In genomic region chr14:103233328-103233727, GRCh38 we compare ENCODE assay signal across 16 cellular contexts.
DNase-seq lines count a peak whose midpoint lies in the region; ATAC-seq, FAIRE-seq and TF ChIP-seq lines count a peak whose summit lies in the region.
"Had no signal": no experiment of that assay in that cellular context is flagged by ENCODE, and none has a peak within 500 bp of the region (broad histone marks: within the 10 kb centered on the region; RNA-seq: fewer than 3 reads in every experiment).

No MANE protein-coding gene starts in this region.

- peaks cover 16% of the 10 kb centered on the region for H3K4me1 Mint-ChIP-seq in neural progenitor cell
- H3K4me1 Mint-ChIP-seq in MCF 10A (ENCODE audit: insufficient read depth, unreplicated experiment), result peaks cover 12% of the 10 kb centered on the region
- H3K4me1 Mint-ChIP-seq: B cell had no signal

- no peaks in the 10 kb centered on the region for H4K20me1 ChIP-seq in PC-9 (ENCODE audit: insufficient read depth)
- no peaks in the 10 kb centered on the region for H4K20me1 ChIP-seq in neural progenitor cell (ENCODE audit: low read depth)

- H3K36me3 Mint-ChIP-seq in neural progenitor cell (no peaks in the 10 kb centered on the region), MCF 10A (ENCODE audit: insufficient read depth, unreplicated experiment) (no peaks in the 10 kb centered on the region)

- H3K9ac ChIP-seq in neural progenitor cell, result no peak overlapping the region

- intact Hi-C loops in PC-9 (cut with micrococcal nuclease; ENCODE audit: unreplicated experiment), result no loop called here
- intact Hi-C loops in lower lobe of right lung (cut with DNase I), result no loop called here
- intact Hi-C loops in MCF 10A (cut with micrococcal nuclease), result no loop called here

- H3K36me3 ChIP-seq in PC-9 (ENCODE audit: low read depth), result no peaks in the 10 kb centered on the region
- no peaks in the 10 kb centered on the region for H3K36me3 ChIP-seq in bronchial epithelial cell (ENCODE audit: control insufficient read depth, insufficient read depth, low read length)
- H3K36me3 ChIP-seq in neural progenitor cell, result no peaks in the 10 kb centered on the region
- H3K36me3 ChIP-seq in lower lobe of right lung, result no peaks in the 10 kb centered on the region

- H3K9me3 Mint-ChIP-seq in neural progenitor cell, result peaks cover 8% of the 10 kb centered on the region
- H3K9me3 Mint-ChIP-seq in MCF 10A (ENCODE audit: unreplicated experiment), result peaks cover 3% of the 10 kb centered on the region

- H3K27me3 Mint-ChIP-seq in neural progenitor cell (ENCODE audit: insufficient read depth, low read depth), result peaks cover 13% of the 10 kb centered on the region
- H3K27me3 Mint-ChIP-seq in MCF 10A (ENCODE audit: insufficient read depth, unreplicated experiment), result no peaks in the 10 kb centered on the region

- no peak for TF ChIP-seq RAD21 in A549 (conservative IDR thresholded peaks at IDR 0.05 in 1 of 2, IDR thresholded peaks at IDR 0.05 in 1 of 2)

- no TSS peak for BruUV-seq in PC-9 (replicated peaks; lab: Mats Ljungman, UMichigan)
- BruUV-seq in MCF 10A (replicated peaks; lab: Mats Ljungman, UMichigan), result no TSS peak

- H3K27ac Mint-ChIP-seq in neural progenitor cell, result peak overlapping the region; percentile 57
- no peak overlapping the region for H3K27ac Mint-ChIP-seq in MCF 10A (ENCODE audit: low read depth, unreplicated experiment)
- H3K27ac Mint-ChIP-seq: B cell; CD4-positive, alpha-beta T cell; H9 had no signal

- H3K27ac ChIP-seq in A549, result peak overlapping the region; percentile 78 to 87; a peak in 5 of 6 replicates
- no peak overlapping the region for H3K27ac ChIP-seq in PC-9
- no peak overlapping the region for H3K27ac ChIP-seq in neural progenitor cell
- no peak overlapping the region for H3K27ac ChIP-seq in lower lobe of right lung
- H3K27ac ChIP-seq: C4-2B had no signal

- WGBS in A549 (ENCODE audit: missing lambda C conversion rate), result 94% methylated on average over 3 of the region's 3 CpGs

- H3K4me3 ChIP-seq in A549 (no peak overlapping the region), PC-9 (no peak overlapping the region), bronchial epithelial cell (ENCODE audit: low read depth, low read length) (no peak overlapping the region), neural progenitor cell (no peak overlapping the region), lower lobe of right lung (no peak overlapping the region)

- POLR2A ChIA-PET in A549 (lab: Yijun Ruan, JAX) (no interaction called here), PC-9 (lab: Charles Lee; ENCODE audit: unreplicated experiment) (interaction anchor here (0.6 kb wide), 2 partner anchors 24 to 25 kb away, joined by 4 to 7 read pairs; no protein-coding TSS in a partner anchor), MCF 10A (lab: Yijun Ruan, JAX) (interaction anchor here (0.6 kb wide), 2 partner anchors 166 to 314 kb away, joined by 3 read pairs; no protein-coding TSS in a partner anchor)

- H3K27me3 ChIP-seq in PC-9 (ENCODE audit: insufficient read depth, low read depth), result no peaks in the 10 kb centered on the region
- peaks cover 1% of the 10 kb centered on the region for H3K27me3 ChIP-seq in bronchial epithelial cell (ENCODE audit: control insufficient read depth, insufficient read depth, low read length)
- no peaks in the 10 kb centered on the region for H3K27me3 ChIP-seq in neural progenitor cell
- H3K27me3 ChIP-seq in lower lobe of right lung (ENCODE audit: low read depth), result no peaks in the 10 kb centered on the region

- TF ChIP-seq EP300 in A549 (IDR thresholded peaks at IDR 0.05), result no peak

- TF ChIP-seq CTCF in A549 (IDR thresholded peaks at IDR 0.05) (no peak), PC-9 (conservative IDR thresholded peaks at IDR 0.05) (no peak), bronchial epithelial cell (IDR thresholded peaks at IDR 0.05; ENCODE audit: insufficient read depth, low read length, severe bottlenecking) (no peak), neural progenitor cell (IDR thresholded peaks at IDR 0.05) (no peak), lower lobe of right lung (IDR thresholded peaks at IDR 0.05) (no peak), MCF 10A (IDR thresholded peaks at IDR 0.05; ENCODE audit: unreplicated experiment) (no peak)

- H3K9me3 ChIP-seq in A549 (no peaks in the 10 kb centered on the region), PC-9 (ENCODE audit: insufficient read depth, low read depth) (peaks cover 9% of the 10 kb centered on the region), neural progenitor cell (ENCODE audit: low read depth) (peaks cover 3% of the 10 kb centered on the region), lower lobe of right lung (peaks cover 3% of the 10 kb centered on the region)

- no peak overlapping the region for H2AFZ ChIP-seq in PC-9
- no peak overlapping the region for H2AFZ ChIP-seq in neural progenitor cell (replicated peaks)

- H3K4me2 ChIP-seq in A549 (peak overlapping the region; percentile 71), PC-9 (0 out of 2 replicates have a peak overlapping the region, but pooled peaks have one; percentile 37), neural progenitor cell (no peak overlapping the region)

- FAIRE-seq in A549 (lab: Jason Lieb, UNC) (no peak), bronchial epithelial cell (lab: Jason Lieb, UNC) (peak; percentile 43)
- FAIRE-seq: GM12892 had no signal

- no peak for TF ChIP-seq POLR2A in A549 (IDR thresholded peaks at IDR 0.05; ENCODE audit: low read length)

- H3K4me3 Mint-ChIP-seq in neural progenitor cell, result no peak overlapping the region
- H3K4me3 Mint-ChIP-seq in MCF 10A (ENCODE audit: unreplicated experiment), result no peak overlapping the region
- H3K4me3 Mint-ChIP-seq: B cell; CD4-positive, alpha-beta T cell; H9 had no signal

- CTCF ChIA-PET in A549 (lab: Yijun Ruan, JAX), result interaction anchor here (1.2 to 2.2 kb wide), 3 partner anchors 14 to 128 kb away, joined by 3 to 6 read pairs (median 3); no protein-coding TSS in a partner anchor
- CTCF ChIA-PET in PC-9 (lab: Charles Lee), result interaction anchor here (0.8 kb wide), 1 partner anchor 129 kb away, joined by 3 read pairs; no protein-coding TSS in a partner anchor
- CTCF ChIA-PET in MCF 10A (lab: Yijun Ruan, JAX), result no interaction called here

- ATAC-seq in A549, result peak in 1 of 2 experiments; percentile 12; a peak in 1 of 6 replicates
- ATAC-seq in HG03108 (IDR thresholded peaks at IDR 0.05; ENCODE audit: unreplicated experiment), result no peak
- ATAC-seq in lower lobe of right lung, result no peak

- H3K4me1 ChIP-seq in A549 (peaks cover 22% of the 10 kb centered on the region), PC-9 (replicated peaks; ENCODE audit: insufficient read depth) (peaks cover 20% of the 10 kb centered on the region), neural progenitor cell (peaks cover 11% of the 10 kb centered on the region), lower lobe of right lung (peaks cover 9% of the 10 kb centered on the region)

- no peaks in the 10 kb centered on the region for H3K79me2 ChIP-seq in PC-9 (ENCODE audit: low read depth)
- H3K79me2 ChIP-seq in neural progenitor cell (ENCODE audit: low read depth), result no peaks in the 10 kb centered on the region

- no peak for DNase-seq in A549 (ENCODE audit: low read depth in 1 of 2, low spot score in 1 of 2)
- DNase-seq in PC-9, result no peak
- DNase-seq in bronchial epithelial cell (ENCODE audit: low read depth), result no peak
- no peak for DNase-seq in neural progenitor cell (ENCODE audit: low spot score)
- DNase-seq in lower lobe of right lung, result no peak
- DNase-seq in MCF 10A (ENCODE audit: unreplicated experiment), result no peak
- DNase-seq in NCI-H2227 treated with DMSO at 0.1 percent for 48 hours (lab: John Stamatoyannopoulos, UW), result no peak
- DNase-seq: CD4-positive, alpha-beta T cell; DMS153; GDM1; GOT3; H9 had no signal

- H3F3A ChIP-seq in PC-9 (ENCODE audit: insufficient read depth, low read depth), result peaks cover 14% of the 10 kb centered on the region; the same call in 1 of the 2 replicates
- no peaks in the 10 kb centered on the region for H3F3A ChIP-seq in neural progenitor cell (ENCODE audit: low read depth)

- H3K9me2 ChIP-seq in PC-9 (ENCODE audit: insufficient read depth), result no peaks in the 10 kb centered on the region

TF ChIP-seq in A549, 52 proteins besides CTCF, POLR2A, EP300 and RAD21:
- TF ChIP-seq ZFP36 (IDR thresholded peaks at IDR 0.05; ENCODE audit: borderline replicate concordance, partially characterized antibody) (no peak), E2F6 (IDR thresholded peaks at IDR 0.05; ENCODE audit: borderline replicate concordance, low read depth) (no peak), MAFK (IDR thresholded peaks at IDR 0.05; ENCODE audit: partially characterized antibody) (no peak), JUN (IDR thresholded peaks at IDR 0.05) (no peak), RARB (CRISPR knock-in tag; IDR thresholded peaks at IDR 0.05) (no peak)

Comparison
In these comparisons a context has a peak if more than half of its experiments do, and no peak if none do; other contexts are left out.
1. H3K27ac ChIP-seq: peak in A549 (2 of 2); none in PC-9 (single experiment), neural progenitor cell (single experiment) and lower lobe of right lung (single experiment).